ENCODE assay signal across 1 cellular context in genomic region chr6:48290595-48290994, GRCh38.
TF ChIP-seq lines count a peak whose summit lies in the region.

No MANE protein-coding gene starts in this region.

TF ChIP-seq in SK-N-SH treated with all-trans-retinoic acid at 6 μM for 48 hours, 23 proteins besides CTCF, POLR2A, EP300 and RAD21 (continued from another document):
- no peak for TF ChIP-seq TSHZ2 (CRISPR knock-in tag; IDR thresholded peaks at IDR 0.05)
- TF ChIP-seq ZFP3 (CRISPR knock-in tag; IDR thresholded peaks at IDR 0.05) = no peak
- no peak for TF ChIP-seq CSRNP3 (CRISPR knock-in tag; IDR thresholded peaks at IDR 0.05)
- no peak for TF ChIP-seq SNAI2 (CRISPR knock-in tag; IDR thresholded peaks at IDR 0.05)
- no peak for TF ChIP-seq OSR1 (CRISPR knock-in tag; IDR thresholded peaks at IDR 0.05)
- TF ChIP-seq CSDC2 (CRISPR knock-in tag; IDR thresholded peaks at IDR 0.05) = no peak
- no peak for TF ChIP-seq PPARA (CRISPR knock-in tag; IDR thresholded peaks at IDR 0.05; ENCODE audit: borderline replicate concordance)
- TF ChIP-seq TCF4 (CRISPR knock-in tag; IDR thresholded peaks at IDR 0.05; ENCODE audit: borderline replicate concordance) = no peak
